20 cellular contexts compared by ENCODE assay signal in the genomic region with DNA sequence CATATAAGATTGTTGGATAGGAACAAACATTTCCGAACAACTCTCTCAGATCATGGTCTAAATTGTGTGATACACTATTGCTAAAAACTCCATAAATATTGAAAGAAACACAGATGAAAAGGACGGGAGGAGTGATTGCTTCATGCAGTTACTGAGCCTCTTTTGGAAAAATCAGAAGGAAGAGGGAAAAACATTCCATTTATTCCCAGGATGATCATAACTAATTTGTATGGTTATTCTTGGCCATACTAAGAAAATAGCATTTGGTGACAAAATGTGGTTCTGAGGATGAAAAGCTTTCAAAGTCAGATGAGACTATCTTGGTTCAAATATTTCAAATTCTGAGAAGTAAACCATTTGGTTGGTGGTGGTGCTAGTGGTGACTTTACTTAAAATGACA.
DNase-seq lines count a peak whose midpoint lies in the region; ATAC-seq and TF ChIP-seq lines count a peak whose summit lies in the region.
"Had no signal": no experiment of that assay in that cellular context is flagged by ENCODE, and none has a peak within 500 bp of the region (broad histone marks: within the 10 kb centered on the region; RNA-seq: fewer than 3 reads in every experiment).

No MANE protein-coding gene starts in this region.

- H3K9me3 ChIP-seq in right atrium auricular region (peaks cover 0 to 17% of the 10 kb centered on the region in 2 donors), IMR-90 (ENCODE audit: control insufficient read depth, insufficient read depth, low read length) (peaks cover 2% of the 10 kb centered on the region; the same call in 1 of the 2 replicates)

- dilution Hi-C loops in IMR-90 (cut with HindIII; ENCODE audit: low sequenced_read_pairs, unreplicated experiment) = no loop called here

- no peak overlapping the region for H2BK120ac ChIP-seq in IMR-90 (ENCODE audit: low read depth, low read length)

- H2BK15ac ChIP-seq in IMR-90 (ENCODE audit: low read depth, low read length) = no peak overlapping the region

- peaks cover 0 to 11% of the 10 kb centered on the region in 2 donors for H3K4me1 ChIP-seq in right atrium auricular region
- 0 out of 2 replicates have a peak, but pooled peaks cover 4% of the 10 kb centered on the region for H3K4me1 ChIP-seq in IMR-90 (ENCODE audit: control insufficient read depth, insufficient read depth, low read length)
- H3K4me1 ChIP-seq: BLaER1 had no signal

- H3K27me3 ChIP-seq in right atrium auricular region (no peaks in the 10 kb centered on the region), IMR-90 (ENCODE audit: control insufficient read depth, insufficient read depth, low read length) (no peaks in the 10 kb centered on the region)
- H3K27me3 ChIP-seq: BLaER1 had no signal

- CTCF ChIA-PET in IMR-90 (lab: Yijun Ruan, JAX) = no interaction called here

- POLR2A ChIA-PET in IMR-90 (lab: Charles Lee; ENCODE audit: unreplicated experiment) = no interaction called here

- no peak overlapping the region for H3K27ac ChIP-seq in right atrium auricular region
- H3K27ac ChIP-seq in IMR-90 (ENCODE audit: insufficient read depth, low read length) = no peak overlapping the region
- H3K27ac ChIP-seq: BLaER1, C4-2B, GM23248 had no signal

- no peak overlapping the region for H3K9ac ChIP-seq in IMR-90 (ENCODE audit: low read depth, low read length)
- H3K9ac ChIP-seq: BLaER1, GM23248 had no signal

- no peak for TF ChIP-seq RAD21 in IMR-90 (IDR thresholded peaks at IDR 0.05; ENCODE audit: low read length)

- H3K18ac ChIP-seq in IMR-90 (ENCODE audit: low read depth, low read length) = no peak overlapping the region

- H4K91ac ChIP-seq in IMR-90 (ENCODE audit: insufficient read depth, low read depth, low read length) = no peak overlapping the region

- DNase-seq in left ventricle myocardium superior (no peak), right atrium auricular region (ENCODE audit: low spot score) (no peak), IMR-90 (no peak), fibroblast of peridontal ligament (ENCODE audit: extremely low read depth) (peak; percentile 34), stromal cell of bone marrow (ENCODE audit: low read depth) (peak; percentile 28), HUDEP-2 (lab: John Stamatoyannopoulos, UW; ENCODE audit: unreplicated experiment in 76 of 76) (no peak), NCI-H69 (lab: John Stamatoyannopoulos, UW) (no peak)
- DNase-seq in activated CD4-positive, alpha-beta T cell treated with anti-CD3 and anti-CD28 coated beads, Interleukin-2, amount 50 U/mL, for 1 hour = no peak
- DNase-seq: CD4-positive, CD25-positive, alpha-beta regulatory T cell; CD8-positive, alpha-beta T cell; DMS153; DND-41; EL; GDM1; GM23248; H7; HCEC 1CT had no signal

- no peak overlapping the region for H3K4me3 ChIP-seq in right atrium auricular region
- H3K4me3 ChIP-seq in IMR-90 (ENCODE audit: insufficient read depth, low read depth, low read length) = no peak overlapping the region
- H3K4me3 ChIP-seq: BLaER1, GM12878, GM23248 had no signal

- H3K23ac ChIP-seq in IMR-90 (ENCODE audit: low read depth, low read length) = no peak overlapping the region

- peak overlapping the region; percentile 2; the same call in 1 of the 2 replicates for H2BK20ac ChIP-seq in IMR-90 (ENCODE audit: low read depth, low read length)

- ATAC-seq in left ventricle myocardium superior (peak; percentile 47), IMR-90 (ENCODE audit: low read depth) (no peak)
- ATAC-seq: CD8-positive, alpha-beta T cell; GM12878 had no signal

- H4K8ac ChIP-seq in IMR-90 (ENCODE audit: low read depth in 2 of 2, low read length in 2 of 2) = no peak overlapping the region

- BruUV-seq in IMR-90 (replicated peaks; lab: Mats Ljungman, UMichigan) = no TSS peak

- no peak overlapping the region for H3K4me2 ChIP-seq in IMR-90 (ENCODE audit: low read depth, low read length)
- H3K4me2 ChIP-seq: BLaER1 had no signal

- intact Hi-C loops in left ventricle myocardium superior (cut with micrococcal nuclease) (no loop called here), IMR-90 (cut with micrococcal nuclease) (no loop called here)

- H3K36me3 ChIP-seq in right atrium auricular region = no peaks in the 10 kb centered on the region
- no peaks in the 10 kb centered on the region for H3K36me3 ChIP-seq in IMR-90 (ENCODE audit: control insufficient read depth, insufficient read depth, low read length)
- H3K36me3 ChIP-seq: BLaER1 had no signal

- H3K4ac ChIP-seq in IMR-90 (ENCODE audit: low read depth, low read length) = no peak overlapping the region

- H3K14ac ChIP-seq in IMR-90 (replicated peaks; ENCODE audit: low read depth, low read length) = no peak overlapping the region

- no peak for TF ChIP-seq POLR2A in IMR-90 (IDR thresholded peaks at IDR 0.05; ENCODE audit: low read depth, low read length)

- TF ChIP-seq CTCF in right atrium auricular region (IDR thresholded peaks at IDR 0.05) (no peak), IMR-90 (conservative IDR thresholded peaks at IDR 0.05; ENCODE audit: low read depth, low read length) (no peak)

- in situ Hi-C loops in IMR-90 (cut with MboI; ENCODE audit: low sequenced_read_pairs) = no loop called here

- no peak overlapping the region for H2AK9ac ChIP-seq in IMR-90 (replicated peaks; ENCODE audit: low read depth, low read length, poor library complexity)

- WGBS in IMR-90 (ENCODE audit: extremely low coverage in 2 of 2, insufficient read length in 1 of 2), 2 experiments = no CpG with 5 or more reads among the region's 2 CpGs

- no peak overlapping the region for H2BK5ac ChIP-seq in IMR-90 (ENCODE audit: low read depth, low read length, poor library complexity, severe bottlenecking)

- no peaks in the 10 kb centered on the region for H3K9me1 ChIP-seq in IMR-90 (ENCODE audit: insufficient read depth, low read length)

- no peak overlapping the region for H3K56ac ChIP-seq in IMR-90 (ENCODE audit: extremely low read depth, insufficient read depth, low read length)

- H2AK5ac ChIP-seq in IMR-90 (ENCODE audit: low read depth, low read length) = no peak overlapping the region

- no peaks in the 10 kb centered on the region for H4K20me1 ChIP-seq in IMR-90 (ENCODE audit: insufficient read depth, low read length)
- H4K20me1 ChIP-seq: BLaER1 had no signal

- no peak overlapping the region for H4K5ac ChIP-seq in IMR-90 (ENCODE audit: low read depth, low read length)

- H2AFZ ChIP-seq in IMR-90 (replicated peaks; ENCODE audit: low read length, poor library complexity) = no peak overlapping the region
- H2AFZ ChIP-seq: GM23248 had no signal

- no peaks in the 10 kb centered on the region for H3K79me1 ChIP-seq in IMR-90 (ENCODE audit: low read depth in 1 of 2, low read length in 2 of 2)

TF ChIP-seq in IMR-90, 13 proteins besides CTCF, POLR2A, EP300 and RAD21:
- TF ChIP-seq NFE2L2 (IDR thresholded peaks at IDR 0.05; ENCODE audit: low read depth, low read length) = no peak
- TF ChIP-seq RCOR1 (IDR thresholded peaks at IDR 0.05; ENCODE audit: insufficient replicate concordance, low read length) = no peak
- no peak for TF ChIP-seq MAZ (IDR thresholded peaks at IDR 0.05; ENCODE audit: borderline replicate concordance, low read depth, low read length)
- TF ChIP-seq BHLHE40 (IDR thresholded peaks at IDR 0.05; ENCODE audit: low read depth, low read length) = no peak
- TF ChIP-seq CEBPB (IDR thresholded peaks at IDR 0.05; ENCODE audit: low read depth, low read length) = no peak
- TF ChIP-seq ELK1 (IDR thresholded peaks at IDR 0.05; ENCODE audit: borderline replicate concordance, low read depth, low read length) = no peak
- TF ChIP-seq CHD1 (IDR thresholded peaks at IDR 0.05; ENCODE audit: low read depth, low read length) = no peak
- TF ChIP-seq FOS (IDR thresholded peaks at IDR 0.05; ENCODE audit: low read depth, low read length) = no peak
- TF ChIP-seq SMC3 (IDR thresholded peaks at IDR 0.05; ENCODE audit: low read depth, low read length) = no peak
- no peak for TF ChIP-seq MXI1 (IDR thresholded peaks at IDR 0.05; ENCODE audit: borderline replicate concordance, low read depth, low read length)
- no peak for TF ChIP-seq USF2 (IDR thresholded peaks at IDR 0.05; ENCODE audit: low read depth, low read length)
- no peak for TF ChIP-seq MAFK (IDR thresholded peaks at IDR 0.05; ENCODE audit: low read depth, low read length)
- TF ChIP-seq RFX5 (IDR thresholded peaks at IDR 0.05; ENCODE audit: low read depth, low read length) = no peak

Comparison
In these comparisons a context has a peak if more than half of its experiments do, and no peak if none do; other contexts are left out.
1. DNase-seq: peak in fibroblast of peridontal ligament (single experiment) and stromal cell of bone marrow (single experiment); none in left ventricle myocardium superior (single experiment), right atrium auricular region (single experiment), IMR-90 (single experiment), HUDEP-2 (0 of 76), NCI-H69 (single experiment) and activated CD4-positive, alpha-beta T cell treated with anti-CD3 and anti-CD28 coated beads, Interleukin-2, amount 50 U/mL, for 1 hour (single experiment).